Comparison of ENCODE assay signal across 1 cellular context in the genomic region with DNA sequence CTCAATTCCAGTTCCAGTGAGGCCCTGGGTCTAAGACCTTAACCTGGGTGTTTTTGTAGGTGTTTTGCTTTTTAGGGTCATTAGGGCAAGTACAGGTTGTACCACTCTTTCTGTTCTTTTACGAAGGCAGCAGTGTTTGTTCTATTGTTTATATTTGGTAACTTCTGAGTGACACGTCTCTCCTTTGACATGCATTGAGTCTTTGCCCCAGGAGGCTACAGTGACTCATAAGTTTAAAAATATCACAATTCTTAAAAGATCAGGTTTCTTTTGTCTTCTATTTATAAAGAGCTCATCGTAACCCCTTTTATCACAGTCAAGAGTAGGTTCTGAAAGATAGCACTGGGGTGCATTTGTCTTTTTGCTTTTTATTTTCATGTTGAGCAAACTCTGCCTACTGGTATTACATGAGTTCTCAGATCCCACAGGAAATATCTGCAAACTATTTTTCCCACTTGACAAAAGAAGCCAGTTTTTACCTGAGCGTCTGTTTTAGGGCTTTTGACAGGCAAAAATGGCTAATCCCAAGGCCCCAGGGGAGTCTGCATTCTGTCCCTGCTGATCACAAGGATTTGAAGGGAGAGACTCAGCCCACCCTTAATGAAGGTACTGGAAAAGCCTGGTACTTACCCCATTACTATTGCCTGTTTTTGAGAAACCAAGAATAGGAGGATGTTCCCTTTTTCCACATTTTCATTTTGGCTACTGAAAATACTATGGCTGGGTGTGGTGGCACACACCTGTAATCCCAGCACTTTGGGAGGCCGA.
TF ChIP-seq lines count a peak whose summit lies in the region.

No MANE protein-coding gene starts in this region.

TF ChIP-seq in H1, 55 proteins besides CTCF, POLR2A, EP300 and RAD21:
- TF ChIP-seq SAP30 (IDR thresholded peaks at IDR 0.05; ENCODE audit: insufficient read depth, insufficient replicate concordance, low read length) (no peak), CHD1 (IDR thresholded peaks at IDR 0.05; ENCODE audit: low read depth, low read length) (no peak), GABPA (IDR thresholded peaks at IDR 0.05; ENCODE audit: borderline replicate concordance, insufficient read depth, low read length) (no peak), SP2 (IDR thresholded peaks at IDR 0.05; ENCODE audit: low read length) (no peak), PHF8 (conservative IDR thresholded peaks at IDR 0.05; ENCODE audit: low read depth, low read length) (no peak), CBX5 (IDR thresholded peaks at IDR 0.05; ENCODE audit: low read depth, low read length) (no peak), POLR2AphosphoS5 (IDR thresholded peaks at IDR 0.05; ENCODE audit: low read depth, low read length) (no peak), JUND (IDR thresholded peaks at IDR 0.05; ENCODE audit: low read length) (no peak), MAFK (IDR thresholded peaks at IDR 0.05; ENCODE audit: low read depth, low read length) (no peak), SUZ12 (IDR thresholded peaks at IDR 0.05; ENCODE audit: low read length) (no peak), NANOG (IDR thresholded peaks at IDR 0.05; ENCODE audit: insufficient read depth, low read depth, low read length, poor library complexity, severe bottlenecking) (no peak)
- TF ChIP-seq, protein P1, sequence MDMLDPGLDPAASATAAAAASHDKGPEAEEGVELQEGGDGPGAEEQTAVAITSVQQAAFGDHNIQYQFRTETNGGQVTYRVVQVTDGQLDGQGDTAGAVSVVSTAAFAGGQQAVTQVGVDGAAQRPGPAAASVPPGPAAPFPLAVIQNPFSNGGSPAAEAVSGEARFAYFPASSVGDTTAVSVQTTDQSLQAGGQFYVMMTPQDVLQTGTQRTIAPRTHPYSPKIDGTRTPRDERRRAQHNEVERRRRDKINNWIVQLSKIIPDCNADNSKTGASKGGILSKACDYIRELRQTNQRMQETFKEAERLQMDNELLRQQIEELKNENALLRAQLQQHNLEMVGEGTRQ (IDR thresholded peaks at IDR 0.05; ENCODE audit: low read length): no peak
- TF ChIP-seq, protein P2, sequence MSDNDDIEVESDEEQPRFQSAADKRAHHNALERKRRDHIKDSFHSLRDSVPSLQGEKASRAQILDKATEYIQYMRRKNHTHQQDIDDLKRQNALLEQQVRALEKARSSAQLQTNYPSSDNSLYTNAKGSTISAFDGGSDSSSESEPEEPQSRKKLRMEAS (IDR thresholded peaks at IDR 0.05): no peak
TF ChIP-seq in H1: peak in this region for 0.
